32 cellular contexts compared by ENCODE assay signal in the genomic region with DNA sequence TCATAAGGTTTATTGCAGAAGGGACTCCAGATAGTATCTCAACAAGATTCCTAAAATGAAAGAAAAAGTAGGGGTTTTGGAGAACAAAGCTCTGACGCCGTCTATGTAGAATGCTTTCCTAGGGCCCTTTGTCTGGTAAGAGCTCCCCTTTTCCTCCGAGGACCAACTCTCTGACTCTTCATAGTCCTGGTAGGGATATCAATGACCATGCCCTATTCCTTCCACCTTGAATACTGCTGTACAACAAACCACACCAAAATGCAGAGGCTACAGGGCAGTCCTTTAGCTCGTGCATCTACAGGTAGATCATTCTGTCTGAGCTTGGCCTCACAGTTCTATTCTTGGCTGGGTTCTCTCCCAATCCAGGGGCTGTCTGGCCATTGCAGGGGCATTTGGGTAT.
A peak's percentile ranks its signal among the peaks of the same experiment; 100 is the strongest.
DNase-seq lines count a peak whose midpoint lies in the region; ATAC-seq, FAIRE-seq and TF ChIP-seq lines count a peak whose summit lies in the region.
"Had no signal": no experiment of that assay in that cellular context is flagged by ENCODE, and none has a peak within 500 bp of the region (broad histone marks: within the 10 kb centered on the region; RNA-seq: fewer than 3 reads in every experiment).

No MANE protein-coding gene starts in this region.

- H3K9me3 ChIP-seq in HepG2 (ENCODE audit: low read length) (no peaks in the 10 kb centered on the region), right lobe of liver (no peaks in the 10 kb centered on the region), HEK293 (ENCODE audit: control insufficient read depth, insufficient read depth, low read depth, low read length) (no peaks in the 10 kb centered on the region), heart right ventricle (no peaks in the 10 kb centered on the region)
- H3K9me3 ChIP-seq in BLaER1 treated with 17β-estradiol and CSF1 and Interleukin-3, amounts not matched to agents 10 nM and 100 nM (replicated peaks in 1 of 11), result no peaks in the 10 kb centered on the region
- H3K9me3 ChIP-seq: A549, BE2C, BLaER1, Caco-2 had no signal

- H3K4me1 ChIP-seq in HepG2 (ENCODE audit: insufficient read depth, low read length) (peaks cover 38% of the 10 kb centered on the region), right lobe of liver (no peaks in the 10 kb centered on the region), HEK293 (ENCODE audit: control insufficient read depth, insufficient read depth, low read length) (peaks cover 9% of the 10 kb centered on the region), heart right ventricle (no peaks in the 10 kb centered on the region)
- peaks cover 0 to 41% (median 26%) of the 10 kb centered on the region in 10 experiments; a peak in 14 of 20 replicates for H3K4me1 ChIP-seq in BLaER1 treated with 17β-estradiol and CSF1 and Interleukin-3, amounts not matched to agents 10 nM and 100 nM
- H3K4me1 ChIP-seq: A549, BE2C, BLaER1 had no signal

- POLR2A ChIA-PET in HepG2 (lab: Yijun Ruan, JAX) (no interaction called here), HEK293 (lab: Yijun Ruan, JAX) (no interaction called here)

- no peaks in the 10 kb centered on the region for H3K27me3 ChIP-seq in HepG2 (ENCODE audit: control insufficient read depth in 1 of 2, insufficient read depth in 2 of 2, low read length in 2 of 2)
- no peaks in the 10 kb centered on the region for H3K27me3 ChIP-seq in right lobe of liver
- peaks cover 0 to 4% (median 0%) of the 10 kb centered on the region in 11 experiments; a peak in 1 of 22 replicates for H3K27me3 ChIP-seq in BLaER1 treated with 17β-estradiol and CSF1 and Interleukin-3, amounts not matched to agents 10 nM and 100 nM
- H3K27me3 ChIP-seq in heart right ventricle, result peaks cover 0 to 23% (median 11%) of the 10 kb centered on the region in 7 donors
- H3K27me3 ChIP-seq: BE2C, BLaER1 had no signal

- H4K20me1 ChIP-seq in HepG2 (ENCODE audit: insufficient read depth, low read length), result no peaks in the 10 kb centered on the region
- H4K20me1 ChIP-seq in BLaER1 treated with 17β-estradiol and CSF1 and Interleukin-3, amounts not matched to agents 10 nM and 100 nM, result no peaks in the 10 kb centered on the region
- H4K20me1 ChIP-seq: BLaER1 had no signal

- BruUV-seq in HepG2 (replicated peaks; lab: Mats Ljungman, UMichigan), result no TSS peak

- TF ChIP-seq RAD21 in HepG2 (CRISPR knock-in tag; IDR thresholded peaks at IDR 0.05), result no peak

- no peak overlapping the region for H3K9ac ChIP-seq in HepG2 (ENCODE audit: insufficient read depth, low read depth, low read length)
- H3K9ac ChIP-seq in BLaER1 treated with 17β-estradiol and CSF1 and Interleukin-3, amounts not matched to agents 10 nM and 100 nM, result no peak overlapping the region
- H3K9ac ChIP-seq: BLaER1 had no signal

- H3K36me3 ChIP-seq in HepG2 (replicated peaks in 1 of 2; ENCODE audit: control insufficient read depth in 1 of 2, insufficient read depth in 2 of 2, low read length in 2 of 2) (no peaks in the 10 kb centered on the region), right lobe of liver (no peaks in the 10 kb centered on the region), HEK293 (ENCODE audit: control insufficient read depth in 2 of 2, insufficient read depth in 1 of 2, low read length in 2 of 2) (no peaks in the 10 kb centered on the region), heart right ventricle (no peaks in the 10 kb centered on the region)
- no peaks in the 10 kb centered on the region for H3K36me3 ChIP-seq in BLaER1 treated with 17β-estradiol and CSF1 and Interleukin-3, amounts not matched to agents 10 nM and 100 nM
- H3K36me3 ChIP-seq: BE2C, BLaER1 had no signal

- ATAC-seq in HepG2 (no peak), right lobe of liver (no peak), heart right ventricle (no peak)
- ATAC-seq: A549; CD8-positive, alpha-beta T cell had no signal

- in situ Hi-C loops in HepG2 (cut with HindIII; ENCODE audit: extremely low pct_ligation_motif_present, low pct_unique_long_range_greater_than_20kb), result no loop called here

- no peak for TF ChIP-seq EP300 in HepG2 (IDR thresholded peaks at IDR 0.05; ENCODE audit: low read depth in 2 of 2, low read length in 2 of 2)
- TF ChIP-seq EP300 in HepG2 (CRISPR knock-in tag; IDR thresholded peaks at IDR 0.05; ENCODE audit: borderline replicate concordance), result no peak

- CTCF ChIA-PET in HepG2 (lab: Yijun Ruan, JAX; ENCODE audit: low intra/inter-chr PET ratio, low total read pairs), result no interaction called here
- CTCF ChIA-PET in HEK293 (lab: Yijun Ruan, JAX), result interaction anchor here (0.7 kb wide), 1 partner anchor 633 kb away, joined by 3 read pairs; no protein-coding TSS in a partner anchor

- peak overlapping the region; percentile 23 for H3K27ac ChIP-seq in HepG2 (ENCODE audit: extremely low read length, insufficient read depth, low read length)
- no peak overlapping the region for H3K27ac ChIP-seq in right lobe of liver
- no peak overlapping the region for H3K27ac ChIP-seq in BLaER1 treated with 17β-estradiol and CSF1 and Interleukin-3, amounts not matched to agents 10 nM and 100 nM
- no peak overlapping the region; the same call in 1 of the 2 replicates for H3K27ac ChIP-seq in HEK293 (ENCODE audit: extremely low read depth, low read depth, low read length)
- H3K27ac ChIP-seq in heart right ventricle, result no peak overlapping the region
- H3K27ac ChIP-seq: 22Rv1, A549, BLaER1, C4-2B had no signal

- FAIRE-seq in HepG2 (lab: Jason Lieb, UNC) (no peak), GM12892 (lab: Jason Lieb, UNC) (no peak)
- FAIRE-seq: A204.1, A549, D721Med had no signal

- intact Hi-C loops in HepG2 (cut with micrococcal nuclease; ENCODE audit: unreplicated experiment), result no loop called here
- intact Hi-C loops in right lobe of liver (cut with DNase I), result no loop called here
- intact Hi-C loops in heart right ventricle (cut with DNase I), result no loop called here

- TF ChIP-seq CTCF in HepG2 (CRISPR knock-in tag; IDR thresholded peaks at IDR 0.05) (no peak), right lobe of liver (IDR thresholded peaks at IDR 0.05) (no peak), HEK293 (tag by site-specific recombination; IDR thresholded peaks at IDR 0.05) (no peak), heart right ventricle (IDR thresholded peaks at IDR 0.05) (no peak)

- TF ChIP-seq POLR2A in HepG2 (IDR thresholded peaks at IDR 0.05; ENCODE audit: insufficient read depth in 1 of 2, low read depth in 2 of 2, low read length in 2 of 2) (no peak), right lobe of liver (IDR thresholded peaks at IDR 0.05) (no peak), GM12892 (IDR thresholded peaks at IDR 0.05; ENCODE audit: low read depth, low read length) (no peak)

- no peak overlapping the region for H3K4me3 ChIP-seq in HepG2 (replicated peaks in 1 of 3; ENCODE audit: insufficient read depth in 1 of 3, low read depth in 2 of 3, low read length in 3 of 3)
- no peak overlapping the region for H3K4me3 ChIP-seq in right lobe of liver
- no peak overlapping the region for H3K4me3 ChIP-seq in BLaER1 treated with 17β-estradiol and CSF1 and Interleukin-3, amounts not matched to agents 10 nM and 100 nM
- H3K4me3 ChIP-seq in HEK293 (ENCODE audit: low read depth, low read length), result no peak overlapping the region
- no peak overlapping the region for H3K4me3 ChIP-seq in heart right ventricle
- H3K4me3 ChIP-seq: A549, BLaER1 had no signal

- H3K4me2 ChIP-seq in HepG2 (ENCODE audit: low read depth, low read length), result no peak overlapping the region
- H3K4me2 ChIP-seq in BLaER1 treated with 17β-estradiol and CSF1 and Interleukin-3, amounts not matched to agents 10 nM and 100 nM, result peak overlapping the region in 9 of 11 experiments; percentile 20 to 80 (median 69); a peak in 15 of 22 replicates
- H3K4me2 ChIP-seq: A549, BLaER1 had no signal

- 95% methylated on average over 4 of the region's 4 CpGs for WGBS in HepG2 (ENCODE audit: low lambda C conversion rate)
- WGBS in right lobe of liver (ENCODE audit: insufficient coverage, low coverage, low lambda C conversion rate, missing lambda C conversion rate), result 83% methylated on average over 3 of the region's 4 CpGs
- 80 to 84% methylated on average over 4 of the region's 4 CpGs for WGBS in heart right ventricle, 2 donors

- no peaks in the 10 kb centered on the region for H3K79me2 ChIP-seq in HepG2 (ENCODE audit: insufficient read depth, low read length)

- DNase-seq in HepG2 (ENCODE audit: low spot score) (no peak), right lobe of liver (no peak), GM12892 (ENCODE audit: insufficient read length) (no peak), heart right ventricle (no peak)
- DNase-seq: 8988T; ACHN; AML-193; BE2C; C1 segment of cervical spinal cord; Caco-2; Calu3; CD4-positive, alpha-beta memory T cell; CD4-positive, alpha-beta T cell; CD4-positive, CD25-positive, alpha-beta regulatory T cell; CD8-positive, alpha-beta memory T cell; CD8-positive, alpha-beta T cell; COR-L47; DMS 273 treated with DMSO at 0.1 percent for 48 hours; DMS153; DMS53; DMS79; DMS79 treated with DMSO at 0.1 percent for 48 hours; DND-41; EL had no signal

- no peak overlapping the region for H2AFZ ChIP-seq in HepG2 (ENCODE audit: low read length)

TF ChIP-seq in HepG2, 621 proteins besides CTCF, POLR2A, EP300 and RAD21 (continues in another document):
- no peak for TF ChIP-seq ZFP36L1 (CRISPR knock-in tag; IDR thresholded peaks at IDR 0.05)

TF ChIP-seq in HEK293, 187 proteins besides CTCF, POLR2A, EP300 and RAD21:
- TF ChIP-seq ZFP37 (tag by site-specific recombination; IDR thresholded peaks at IDR 0.05) (no peak), ZSCAN30 (tag by site-specific recombination; IDR thresholded peaks at IDR 0.05) (no peak), ZNF544 (tag by site-specific recombination; IDR thresholded peaks at IDR 0.05) (no peak), ZNF501 (tag by site-specific recombination; IDR thresholded peaks at IDR 0.05) (no peak), ZNF112 (tag by site-specific recombination; IDR thresholded peaks at IDR 0.05) (no peak), OVOL3 (tag by site-specific recombination; IDR thresholded peaks at IDR 0.05) (no peak), ZNF596 (tag by site-specific recombination; IDR thresholded peaks at IDR 0.05) (no peak), ZNF157 (tag by site-specific recombination; IDR thresholded peaks at IDR 0.05) (peak; percentile 96), ZNF707 (tag by site-specific recombination; IDR thresholded peaks at IDR 0.05) (no peak), TRIM28 (IDR thresholded peaks at IDR 0.05; ENCODE audit: borderline replicate concordance, low read length) (0 out of 2 replicates have a peak, but pooled peaks have one; percentile 14), ZNF843 (tag by site-specific recombination; IDR thresholded peaks at IDR 0.05) (no peak), ZSCAN16 (tag by site-specific recombination; IDR thresholded peaks at IDR 0.05) (no peak)
